ENCODE assay signal across 28 cellular contexts in genomic region chr10:30931094-30931493, GRCh38.
"Had no signal": no experiment of that assay in that cellular context is flagged by ENCODE, and none has a peak within 500 bp of the region (broad histone marks: within the 10 kb centered on the region; RNA-seq: fewer than 3 reads in every experiment).

No MANE protein-coding gene starts in this region.

- H3K27me3 ChIP-seq: gastrocnemius medialis, neutrophil, pancreas, right atrium auricular region, stomach, thyroid gland, vagina had no signal

- H3K4me1 Mint-ChIP-seq: memory B cell, neural crest cell had no signal

- ATAC-seq: effector memory CD8-positive, alpha-beta T cell; gastrocnemius medialis; left lobe of liver; natural killer cell treated with Interleukin-12 subunit alpha and Interleukin-12 subunit beta and Interleukin-15 and Interleukin-18, amount 100 ng/mL, for 72 hours; pancreas; sciatic nerve had no signal

- DNase-seq: cortex of kidney; effector memory CD8-positive, alpha-beta T cell; foreskin fibroblast; gastrocnemius medialis; head of caudate nucleus; naive B cell; stimulated activated CD4-positive, alpha-beta T cell treated with anti-CD3 and anti-CD28 coated beads, Interleukin-12 subunit alpha, Interleukin-12 subunit beta, amount 100 ng/mL, for 4 hours; stimulated activated CD4-positive, alpha-beta T cell treated with anti-CD3 and anti-CD28 coated beads, Interleukin-1b, Interleukin-23, amount 100 ng/mL, for 48 hours; stimulated activated CD4-positive, alpha-beta T cell treated with anti-CD3 and anti-CD28 coated beads, Interleukin-4, amount 100 ng/mL, for 1 hour; stimulated activated CD8-positive, alpha-beta memory T cell treated with anti-CD3 and anti-CD28 coated beads, Interleukin-4, amount 100 ng/mL, for 48 hours; stimulated activated naive CD4-positive, alpha-beta T cell treated with Interleukin-2 at 50 U/mL for 16 hours; stomach; thyroid gland; trophoblast cell had no signal

- H3K27ac Mint-ChIP-seq: effector memory CD8-positive, alpha-beta T cell; memory B cell; natural killer cell treated with Interleukin-12 subunit alpha and Interleukin-12 subunit beta and Interleukin-15 and Interleukin-18, amount 100 ng/mL, for 72 hours; progenitor cell of endocrine pancreas had no signal

- H3K4me2 ChIP-seq: smooth muscle cell had no signal

- H3K4me3 ChIP-seq: gastrocnemius medialis, lung, pancreas, right atrium auricular region, smooth muscle cell, stomach, thyroid gland, vagina had no signal

- FAIRE-seq: endometrium, keratinocyte, pancreas had no signal

- H3K4me3 Mint-ChIP-seq: effector memory CD8-positive, alpha-beta T cell; memory B cell; naive B cell; natural killer cell treated with Interleukin-12 subunit alpha and Interleukin-12 subunit beta and Interleukin-15 and Interleukin-18, amount 100 ng/mL, for 72 hours; neural crest cell had no signal

- H3K36me3 Mint-ChIP-seq: natural killer cell treated with Interleukin-12 subunit alpha and Interleukin-12 subunit beta and Interleukin-15 and Interleukin-18, amount 100 ng/mL, for 72 hours had no signal

- H3K36me3 ChIP-seq: pancreas, thyroid gland had no signal

- H3K9me3 Mint-ChIP-seq: memory B cell; natural killer cell treated with Interleukin-12 subunit alpha and Interleukin-12 subunit beta and Interleukin-15 and Interleukin-18, amount 100 ng/mL, for 72 hours had no signal

- H3K27me3 Mint-ChIP-seq: effector memory CD8-positive, alpha-beta T cell; memory B cell; naive B cell; natural killer cell treated with Interleukin-12 subunit alpha and Interleukin-12 subunit beta and Interleukin-15 and Interleukin-18, amount 100 ng/mL, for 72 hours; progenitor cell of endocrine pancreas had no signal

- H3K27ac ChIP-seq: gastrocnemius medialis, neutrophil, pancreas, right atrium auricular region, stomach, thyroid gland, vagina had no signal

- H3K4me1 ChIP-seq: pancreas, right atrium auricular region, thyroid gland had no signal

- H3K9me3 ChIP-seq: gastrocnemius medialis, neutrophil, pancreas, right atrium auricular region, stomach, thyroid gland, vagina had no signal
